In genomic region chr3:10522646-10523303, GRCh38 we compare ENCODE assay signal across 26 cellular contexts. TPM values are rescaled to one million over a fixed set of nuclear protein-coding genes. Genes with fewer than 3 reads are reported as not detected.
DNase-seq lines count a peak whose midpoint lies in the region; ATAC-seq and TF ChIP-seq lines count a peak whose summit lies in the region.
"Had no signal": no experiment of that assay in that cellular context is flagged by ENCODE, and none has a peak within 500 bp of the region (broad histone marks: within the 10 kb centered on the region; RNA-seq: fewer than 3 reads in every experiment).

No MANE protein-coding gene starts in this region.

- TF ChIP-seq CTCF in natural killer cell (IDR thresholded peaks at IDR 0.05) (no peak), MM.1S (IDR thresholded peaks at IDR 0.05; ENCODE audit: low read length) (no peak), foreskin keratinocyte (conservative IDR thresholded peaks at IDR 0.05) (no peak)

- H3K36me3 Mint-ChIP-seq in natural killer cell treated with Interleukin-12 subunit alpha and Interleukin-12 subunit beta and Interleukin-15 and Interleukin-18, amount 100 ng/mL, for 72 hours = no peaks in the 10 kb centered on the region
- no peaks in the 10 kb centered on the region for H3K36me3 Mint-ChIP-seq in natural killer cell
- H3K36me3 Mint-ChIP-seq: brain had no signal

- H3K4me3 ChIP-seq in MM.1S (ENCODE audit: low read length) = no peak overlapping the region
- H3K4me3 ChIP-seq: HAP-1, prostate gland had no signal

- intact Hi-C loops in natural killer cell (cut with micrococcal nuclease) = no loop called here

- peaks cover 16% of the 10 kb centered on the region for H3K27me3 ChIP-seq in MM.1S (replicated peaks; ENCODE audit: insufficient read depth, low read length)
- H3K27me3 ChIP-seq in foreskin keratinocyte = peaks cover 72% of the 10 kb centered on the region

- peak; percentile 13 for DNase-seq in NCI-H1092 treated with DMSO at 0.1 percent for 48 hours (lab: John Stamatoyannopoulos, UW)
- DNase-seq in NCI-H1092 (lab: John Stamatoyannopoulos, UW) = no peak
- DNase-seq in natural killer cell treated with Interleukin-12 subunit alpha and Interleukin-12 subunit beta and Interleukin-15 and Interleukin-18, amount 100 ng/mL, for 72 hours (ENCODE audit: low spot score) = peak; percentile 15
- no peak for DNase-seq in natural killer cell
- peak; percentile 30 for DNase-seq in mesenteric fat pad (ENCODE audit: low spot score)
- no peak for DNase-seq in MM.1S
- DNase-seq in foreskin keratinocyte = no peak
- DNase-seq in NCI-H345 (lab: John Stamatoyannopoulos, UW) = no peak
- DNase-seq: activated naive CD8-positive, alpha-beta T cell treated with anti-CD3 and anti-CD28 coated beads, Interleukin-2, amount 50 U/mL, for 24 hours; AML-193; COR-L47; left colon; NCI-H1048; NCI-H2171; NK-92 treated with Interleukin-12 subunit alpha and Interleukin-12 subunit beta, amount 100 ng/mL, for 24 hours; SK-N-SH; small intestine; trophoblast cell had no signal

- no peak overlapping the region for H3K9ac ChIP-seq in MM.1S (ENCODE audit: low read length)
- H3K9ac ChIP-seq: SK-N-SH had no signal

- H3K4me2 ChIP-seq in MM.1S (ENCODE audit: low read depth, low read length) = no peak overlapping the region
- H3K4me2 ChIP-seq: SK-N-SH had no signal

- no peak for ATAC-seq in natural killer cell treated with Interleukin-12 subunit alpha and Interleukin-12 subunit beta and Interleukin-15 and Interleukin-18, amount 100 ng/mL, for 72 hours
- no peak for ATAC-seq in natural killer cell
- no peak for ATAC-seq in foreskin keratinocyte
- ATAC-seq: activated naive CD8-positive, alpha-beta T cell treated with anti-CD3 and anti-CD28 coated beads, Interleukin-2, amount 50 U/mL, for 24 hours; activated T-helper 17 cell treated with anti-CD3 and anti-CD28 coated beads, Interleukin-2, amount 50 U/mL, for 72 hours; left colon; stimulated activated naive CD8-positive, alpha-beta T cell treated with anti-CD3 and anti-CD28 coated beads, Interleukin-15, amount 100 ng/mL, for 72 hours had no signal

- H3K27ac ChIP-seq in MM.1S (ENCODE audit: low read length) (no peak overlapping the region), foreskin keratinocyte (no peak overlapping the region)
- H3K27ac ChIP-seq: 22Rv1, prostate gland had no signal

- no peak overlapping the region for H3K27ac Mint-ChIP-seq in natural killer cell treated with Interleukin-12 subunit alpha and Interleukin-12 subunit beta and Interleukin-15 and Interleukin-18, amount 100 ng/mL, for 72 hours
- H3K27ac Mint-ChIP-seq in natural killer cell = no peak overlapping the region
- H3K27ac Mint-ChIP-seq: activated naive CD8-positive, alpha-beta T cell treated with anti-CD3 and anti-CD28 coated beads, Interleukin-2, amount 50 U/mL, for 24 hours; activated T-helper 17 cell treated with anti-CD3 and anti-CD28 coated beads, Interleukin-2, amount 50 U/mL, for 72 hours; stimulated activated naive CD8-positive, alpha-beta T cell treated with anti-CD3 and anti-CD28 coated beads, Interleukin-15, amount 100 ng/mL, for 72 hours had no signal

- no peaks in the 10 kb centered on the region for H3K79me2 ChIP-seq in MM.1S (ENCODE audit: low read length)

- no peaks in the 10 kb centered on the region for H3K4me1 ChIP-seq in MM.1S (ENCODE audit: low read length)
- no peaks in the 10 kb centered on the region for H3K4me1 ChIP-seq in foreskin keratinocyte
- H3K4me1 ChIP-seq: HAP-1, prostate gland had no signal

- H3K9me3 Mint-ChIP-seq in natural killer cell treated with Interleukin-12 subunit alpha and Interleukin-12 subunit beta and Interleukin-15 and Interleukin-18, amount 100 ng/mL, for 72 hours = no peaks in the 10 kb centered on the region
- no peaks in the 10 kb centered on the region for H3K9me3 Mint-ChIP-seq in natural killer cell
- H3K9me3 Mint-ChIP-seq: activated naive CD8-positive, alpha-beta T cell treated with anti-CD3 and anti-CD28 coated beads, Interleukin-2, amount 50 U/mL, for 24 hours; activated T-helper 17 cell treated with anti-CD3 and anti-CD28 coated beads, Interleukin-2, amount 50 U/mL, for 72 hours; brain; stimulated activated naive CD8-positive, alpha-beta T cell treated with anti-CD3 and anti-CD28 coated beads, Interleukin-15, amount 100 ng/mL, for 72 hours had no signal

- no peaks in the 10 kb centered on the region for H3K9me2 ChIP-seq in MM.1S (replicated peaks; ENCODE audit: insufficient read depth, low read length)
- H3K9me2 ChIP-seq: SK-N-SH had no signal

- no peaks in the 10 kb centered on the region for H3K36me3 ChIP-seq in MM.1S (replicated peaks; ENCODE audit: insufficient read depth, low read length)
- H3K36me3 ChIP-seq: HAP-1, prostate gland had no signal

- H3K4me1 Mint-ChIP-seq in natural killer cell treated with Interleukin-12 subunit alpha and Interleukin-12 subunit beta and Interleukin-15 and Interleukin-18, amount 100 ng/mL, for 72 hours (ENCODE audit: low read depth in 2 of 2) = no peaks in the 10 kb centered on the region
- no peaks in the 10 kb centered on the region for H3K4me1 Mint-ChIP-seq in natural killer cell
- H3K4me1 Mint-ChIP-seq: activated naive CD8-positive, alpha-beta T cell treated with anti-CD3 and anti-CD28 coated beads, Interleukin-2, amount 50 U/mL, for 24 hours; activated T-helper 17 cell treated with anti-CD3 and anti-CD28 coated beads, Interleukin-2, amount 50 U/mL, for 72 hours; stimulated activated naive CD8-positive, alpha-beta T cell treated with anti-CD3 and anti-CD28 coated beads, Interleukin-15, amount 100 ng/mL, for 72 hours had no signal

- peaks cover 22 to 37% of the 10 kb centered on the region in 2 donors for H3K27me3 Mint-ChIP-seq in natural killer cell treated with Interleukin-12 subunit alpha and Interleukin-12 subunit beta and Interleukin-15 and Interleukin-18, amount 100 ng/mL, for 72 hours
- H3K27me3 Mint-ChIP-seq in natural killer cell (ENCODE audit: low read depth in 2 of 2) = peaks cover 19 to 47% of the 10 kb centered on the region in 2 donors
- H3K27me3 Mint-ChIP-seq: brain had no signal

- no peaks in the 10 kb centered on the region for H3K9me3 ChIP-seq in MM.1S (replicated peaks; ENCODE audit: insufficient read depth, low read length)
- H3K9me3 ChIP-seq: HAP-1, prostate gland, SK-N-SH had no signal

- H3F3A ChIP-seq in MM.1S (ENCODE audit: insufficient read depth, low read length) = no peaks in the 10 kb centered on the region

- H3K4me3 Mint-ChIP-seq in natural killer cell treated with Interleukin-12 subunit alpha and Interleukin-12 subunit beta and Interleukin-15 and Interleukin-18, amount 100 ng/mL, for 72 hours = no peak overlapping the region
- H3K4me3 Mint-ChIP-seq in natural killer cell = no peak overlapping the region
- H3K4me3 Mint-ChIP-seq: activated naive CD8-positive, alpha-beta T cell treated with anti-CD3 and anti-CD28 coated beads, Interleukin-2, amount 50 U/mL, for 24 hours; activated T-helper 17 cell treated with anti-CD3 and anti-CD28 coated beads, Interleukin-2, amount 50 U/mL, for 72 hours; brain; stimulated activated naive CD8-positive, alpha-beta T cell treated with anti-CD3 and anti-CD28 coated beads, Interleukin-15, amount 100 ng/mL, for 72 hours had no signal

- H4K20me1 ChIP-seq in MM.1S (ENCODE audit: insufficient read depth, low read length) = no peaks in the 10 kb centered on the region

- no peak overlapping the region for H2AFZ ChIP-seq in MM.1S (ENCODE audit: low read length)

RNA-seq across cellular contexts. Expression of gene ATP2B2, which starts 17.4 kb away (rescaled TPM):
- not detected for total RNA-seq in natural killer cell treated with Interleukin-12 subunit alpha and Interleukin-12 subunit beta and Interleukin-15 and Interleukin-18, amount 100 ng/mL, for 72 hours
- total RNA-seq in natural killer cell = not detected
- total RNA-seq in mesenteric fat pad = 0.16 TPM
- not detected in 2 replicates for total RNA-seq in foreskin keratinocyte
- polyA plus RNA-seq in foreskin keratinocyte = not detected in 2 replicates
- total RNA-seq: activated CD8-positive, alpha-beta memory T cell treated with anti-CD3 and anti-CD28 coated beads for 36 hours; activated T-helper 17 cell treated with anti-CD3 and anti-CD28 coated beads, Interleukin-2, amount 50 U/mL, for 72 hours; T-helper 2 cell treated with Interferon-gamma antibody and Interleukin-4, amounts not matched to agents 100 ng/mL and 5 ng/mL, for 36 hours had no signal

Comparison
In these comparisons a context has a peak if more than half of its experiments do, and no peak if none do; other contexts are left out.
1. DNase-seq: peak in NCI-H1092 treated with DMSO at 0.1 percent for 48 hours (single experiment), natural killer cell treated with Interleukin-12 subunit alpha and Interleukin-12 subunit beta and Interleukin-15 and Interleukin-18, amount 100 ng/mL, for 72 hours (single experiment) and mesenteric fat pad (single experiment); none in NCI-H1092 (single experiment), natural killer cell (single experiment), MM.1S (single experiment), foreskin keratinocyte (0 of 2) and NCI-H345 (single experiment).